Comparison of ENCODE assay signal across 20 cellular contexts in the genomic region with DNA sequence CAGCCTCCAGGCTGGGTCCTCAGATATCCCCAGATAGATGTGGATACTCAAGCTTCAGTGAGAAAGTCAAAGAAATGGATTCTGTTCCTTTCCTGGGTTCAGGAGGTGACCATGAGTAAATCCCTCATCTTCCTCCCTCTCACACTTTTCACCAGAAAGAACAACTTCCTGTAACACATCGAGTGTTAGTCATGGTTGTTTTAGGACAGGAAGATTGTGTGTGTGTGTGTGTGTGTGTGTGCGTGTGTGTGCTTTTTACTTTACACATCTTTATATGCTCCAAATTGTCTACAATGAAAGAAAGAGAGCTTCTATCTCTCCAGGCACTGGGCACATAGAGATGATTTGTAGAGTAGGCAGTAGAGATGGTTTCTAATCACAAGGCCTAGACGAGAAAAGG.
"Had no signal": no experiment of that assay in that cellular context is flagged by ENCODE, and none has a peak within 500 bp of the region (broad histone marks: within the 10 kb centered on the region; RNA-seq: fewer than 3 reads in every experiment).

No MANE protein-coding gene starts in this region.

- H3K4me1 Mint-ChIP-seq: activated T-helper 17 cell treated with anti-CD3 and anti-CD28 coated beads, Interleukin-2, amount 50 U/mL, for 72 hours; naive thymus-derived CD4-positive, alpha-beta T cell; T-helper 17 cell had no signal

- H3K4me3 Mint-ChIP-seq: activated T-helper 17 cell treated with anti-CD3 and anti-CD28 coated beads, Interleukin-2, amount 50 U/mL, for 72 hours; naive thymus-derived CD4-positive, alpha-beta T cell; T-helper 17 cell had no signal

- H3K9me3 Mint-ChIP-seq: activated T-helper 17 cell treated with anti-CD3 and anti-CD28 coated beads, Interleukin-2, amount 50 U/mL, for 72 hours had no signal

- FAIRE-seq: pancreas had no signal

- H3K4me1 ChIP-seq: ascending aorta, gastroesophageal sphincter, pancreas, testis, upper lobe of left lung had no signal

- H3K27ac ChIP-seq: ascending aorta, coronary artery, gastroesophageal sphincter, pancreas, sigmoid colon, stomach, testis, upper lobe of left lung, WERI-Rb-1 had no signal

- H3K36me3 Mint-ChIP-seq: naive thymus-derived CD4-positive, alpha-beta T cell had no signal

- H3K4me3 ChIP-seq: ascending aorta, coronary artery, gastroesophageal sphincter, pancreas, sigmoid colon, stomach, testis, upper lobe of left lung had no signal

- DNase-seq: activated CD4-positive, alpha-beta T cell treated with anti-CD3 and anti-CD28 coated beads, Interleukin-2, amount 50 U/mL, for 48 hours; activated naive CD4-positive, alpha-beta T cell treated with Interleukin-2 at 50 U/mL for 16 hours; caudate nucleus; effector CD4-positive, alpha-beta T cell; islet precursor cell; mammary epithelial cell; naive thymus-derived CD4-positive, alpha-beta T cell; pancreas; sigmoid colon; stimulated activated CD4-positive, alpha-beta T cell treated with anti-CD3 and anti-CD28 coated beads, Interleukin-1b, Interleukin-23, amount 100 ng/mL, for 48 hours; stomach; T-helper 17 cell; testis; upper lobe of left lung; WERI-Rb-1 had no signal

- ATAC-seq: activated T-helper 17 cell treated with anti-CD3 and anti-CD28 coated beads, Interleukin-2, amount 50 U/mL, for 72 hours; gastroesophageal sphincter; left lobe of liver; naive thymus-derived CD4-positive, alpha-beta T cell; pancreas; T-helper 17 cell had no signal

- H3K9me3 ChIP-seq: ascending aorta, gastroesophageal sphincter, pancreas, sigmoid colon, stomach, testis, upper lobe of left lung had no signal

- H3K27ac Mint-ChIP-seq: activated T-helper 17 cell treated with anti-CD3 and anti-CD28 coated beads, Interleukin-2, amount 50 U/mL, for 72 hours; naive thymus-derived CD4-positive, alpha-beta T cell; T-helper 17 cell had no signal
